ENCODE assay signal across 17 cellular contexts in genomic region chr22:48309115-48309705, GRCh38.
"Had no signal": no experiment of that assay in that cellular context is flagged by ENCODE, and none has a peak within 500 bp of the region (broad histone marks: within the 10 kb centered on the region; RNA-seq: fewer than 3 reads in every experiment).

No MANE protein-coding gene starts in this region.

- H3K4me1 Mint-ChIP-seq: naive thymus-derived CD4-positive, alpha-beta T cell had no signal

- H3K36me3 ChIP-seq: heart left ventricle, left lung, ovary, stomach, thoracic aorta, transverse colon had no signal

- H3K4me1 ChIP-seq: heart left ventricle, left lung, stomach, transverse colon had no signal

- H3K27me3 ChIP-seq: left lung, ovary, transverse colon had no signal

- H3K4me3 Mint-ChIP-seq: naive thymus-derived CD4-positive, alpha-beta T cell had no signal

- DNase-seq: effector memory CD4-positive, alpha-beta T cell; heart left ventricle; hippocampal formation; left lung; mesendoderm; naive thymus-derived CD4-positive, alpha-beta T cell; ovary; small intestine; stimulated activated CD4-positive, alpha-beta T cell treated with anti-CD3 and anti-CD28 coated beads, Interleukin-12 subunit alpha, Interleukin-12 subunit beta, amount 100 ng/mL, for 4 hours; stimulated activated naive CD4-positive, alpha-beta T cell; stomach; substantia nigra; transverse colon had no signal

- H3K4me3 ChIP-seq: heart left ventricle, left lung, lung, ovary, stomach, thoracic aorta, transverse colon had no signal

- H3K27ac ChIP-seq: heart left ventricle, left lung, ovary, stomach, thoracic aorta, transverse colon had no signal

- H3K9me3 ChIP-seq: ovary, transverse colon had no signal

- H3K27ac Mint-ChIP-seq: naive thymus-derived CD4-positive, alpha-beta T cell had no signal

- ATAC-seq: esophagus mucosa; heart left ventricle; left lung; naive thymus-derived CD4-positive, alpha-beta T cell; right cardiac atrium had no signal
